21 cellular contexts compared by ENCODE assay signal in genomic region chr7:88229302-88229870, GRCh38.
"Had no signal": no experiment of that assay in that cellular context is flagged by ENCODE, and none has a peak within 500 bp of the region (broad histone marks: within the 10 kb centered on the region; RNA-seq: fewer than 3 reads in every experiment).

No MANE protein-coding gene starts in this region.

- H3K4me3 Mint-ChIP-seq: effector memory CD8-positive, alpha-beta T cell; naive thymus-derived CD8-positive, alpha-beta T cell had no signal

- DNase-seq: cortex of kidney; effector memory CD8-positive, alpha-beta T cell; gastrocnemius medialis; kidney; left cardiac atrium; left ventricle myocardium superior; mesenchymal stem cell; midbrain; naive thymus-derived CD8-positive, alpha-beta T cell; posterior cingulate gyrus; right cardiac atrium; stimulated activated CD4-positive, alpha-beta T cell treated with anti-CD3 and anti-CD28 coated beads, Interleukin-2, amount 100 ng/mL, for 48 hours; stimulated activated naive CD8-positive, alpha-beta T cell treated with anti-CD3 and anti-CD28 coated beads, Interleukin-15, Interleukin-2, amounts not matched to agents 100 U/mL and 50 U/mL, for 24 hours; thyroid gland; upper lobe of right lung had no signal

- H3K9me3 ChIP-seq: gastrocnemius medialis, neutrophil, suprapubic skin, thyroid gland, upper lobe of right lung, vagina had no signal

- H3K27me3 ChIP-seq: esophagus muscularis mucosa, gastrocnemius medialis, neutrophil, suprapubic skin, thyroid gland, upper lobe of right lung, vagina had no signal

- H3K4me1 ChIP-seq: esophagus muscularis mucosa, gastrocnemius medialis, suprapubic skin, thyroid gland, upper lobe of right lung, vagina had no signal

- H3K36me3 ChIP-seq: esophagus muscularis mucosa, gastrocnemius medialis, neutrophil, suprapubic skin, thyroid gland, upper lobe of right lung, vagina had no signal

- H3K4me1 Mint-ChIP-seq: naive thymus-derived CD8-positive, alpha-beta T cell had no signal

- H3K27ac ChIP-seq: epithelial cell of prostate, esophagus muscularis mucosa, gastrocnemius medialis, neutrophil, suprapubic skin, thyroid gland, upper lobe of right lung, vagina had no signal

- H3K9me3 Mint-ChIP-seq: effector memory CD8-positive, alpha-beta T cell had no signal

- ATAC-seq: effector memory CD8-positive, alpha-beta T cell; gastrocnemius medialis; left cardiac atrium; left ventricle myocardium superior; naive thymus-derived CD8-positive, alpha-beta T cell; right cardiac atrium; stimulated activated naive CD8-positive, alpha-beta T cell treated with anti-CD3 and anti-CD28 coated beads, Interleukin-15, Interleukin-2, amounts not matched to agents 100 U/mL and 50 U/mL, for 24 hours; upper lobe of right lung had no signal

- H3K4me3 ChIP-seq: esophagus muscularis mucosa, gastrocnemius medialis, lung, suprapubic skin, thyroid gland, upper lobe of right lung, vagina had no signal

- H3K27ac Mint-ChIP-seq: effector memory CD8-positive, alpha-beta T cell; naive thymus-derived CD8-positive, alpha-beta T cell had no signal
